1 cellular context compared by ENCODE assay signal in the genomic region with DNA sequence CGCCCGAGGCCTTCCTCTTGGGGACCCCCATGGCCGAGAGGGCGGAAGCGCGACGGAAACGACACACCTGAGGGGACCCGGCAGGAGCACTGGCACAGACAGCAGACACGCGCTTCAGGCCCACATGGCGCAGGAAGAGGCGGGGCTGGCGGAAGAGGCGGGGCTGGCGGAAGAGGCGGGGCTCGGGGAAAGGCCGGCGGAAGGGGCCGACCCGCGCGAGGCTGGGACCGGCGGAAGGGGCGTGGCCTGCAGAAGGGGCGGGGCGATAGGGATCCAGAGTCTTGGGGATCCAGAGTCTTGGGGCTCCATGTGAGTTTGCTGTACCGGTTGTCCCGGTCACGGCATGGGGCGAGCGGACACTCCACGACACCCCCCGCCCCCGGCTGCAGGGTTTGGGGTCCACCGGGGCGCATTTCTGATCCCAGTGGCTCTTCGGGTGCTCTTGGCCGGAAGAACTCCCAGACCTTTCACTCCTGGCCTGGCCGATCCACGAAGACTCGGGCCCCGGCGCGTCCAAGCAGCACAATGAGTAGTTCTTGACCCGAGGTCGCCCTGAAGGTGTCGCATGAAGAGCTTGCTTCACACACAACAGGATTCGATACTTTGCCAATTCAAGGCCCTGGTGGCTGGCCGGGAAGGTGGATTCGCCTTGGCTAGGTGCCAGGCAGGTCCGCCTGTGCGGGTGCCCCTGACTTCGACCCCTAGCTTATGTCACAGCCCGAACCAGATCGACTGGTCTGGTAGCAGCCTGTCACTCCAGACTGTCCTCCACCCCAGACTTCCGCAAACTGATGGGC.
TF ChIP-seq lines count a peak whose summit lies in the region.

A gene with protein sequence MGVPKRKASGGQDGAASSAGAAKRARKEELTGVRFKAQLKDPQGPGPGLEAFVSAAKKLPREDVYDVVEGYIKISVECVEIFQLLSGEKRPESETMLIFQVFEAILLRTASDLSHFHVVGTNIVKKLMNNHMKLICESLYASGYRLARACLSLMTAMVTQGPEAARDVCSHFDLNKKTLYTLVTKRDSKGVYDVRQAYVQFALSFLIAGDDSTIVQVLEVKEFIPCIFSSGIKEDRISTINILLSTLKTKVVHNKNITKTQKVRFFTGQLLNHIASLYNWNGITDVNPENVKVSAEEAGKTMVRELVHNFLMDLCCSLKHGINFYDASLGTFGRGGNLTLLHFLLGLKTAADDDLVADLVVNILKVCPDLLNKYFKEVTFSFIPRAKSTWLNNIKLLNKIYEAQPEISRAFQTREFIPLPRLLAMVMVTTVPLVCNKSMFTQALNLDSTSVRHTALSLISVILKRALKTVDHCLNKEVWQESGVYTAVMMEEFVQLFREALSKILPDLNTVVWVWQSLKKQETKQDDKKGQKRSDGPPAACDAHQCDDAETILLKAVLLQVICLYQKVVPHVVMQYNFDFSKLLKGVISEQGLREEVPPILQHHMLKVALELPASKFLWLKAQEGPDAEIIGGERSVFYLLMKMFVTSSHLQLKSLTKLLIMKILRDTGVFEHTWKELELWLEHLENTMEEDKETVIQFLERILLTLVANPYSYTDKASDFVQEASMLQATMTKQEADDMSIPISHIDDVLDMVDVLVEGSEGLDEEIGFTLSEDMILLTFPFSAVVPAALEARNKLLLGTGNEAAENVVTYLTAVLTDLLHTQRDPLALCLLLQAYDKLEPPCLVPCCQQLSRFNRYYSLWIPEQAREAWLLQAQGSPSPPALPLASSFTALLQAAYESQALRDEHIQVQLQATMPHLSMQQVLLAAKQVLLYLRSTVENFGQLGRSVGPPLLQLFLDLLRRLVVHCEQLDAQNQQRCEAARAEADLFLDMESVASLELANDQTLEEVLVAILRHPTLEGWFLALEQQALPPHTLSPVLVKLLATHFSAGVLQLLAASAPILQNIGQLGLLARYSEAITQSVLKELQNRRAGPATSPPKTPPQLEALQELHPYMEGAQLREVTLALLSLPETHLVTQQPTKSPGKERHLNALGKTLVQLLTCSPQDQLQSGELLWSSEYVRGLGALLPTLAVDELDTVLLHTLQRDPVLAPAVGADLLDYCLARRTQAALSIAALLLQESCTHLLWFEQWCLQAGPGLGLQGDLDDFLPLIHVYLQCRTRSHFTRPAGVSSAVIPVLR (N-terminal part only) (minus strand): TSS at position 133 of the 797 bp plus-strand sequence. CDS start 102 bp downstream, at position 31.

TF ChIP-seq in HepG2, 621 proteins besides CTCF, POLR2A, EP300 and RAD21 (continued from another document and continues in another):
- TF ChIP-seq DZIP1 (CRISPR knock-in tag; IDR thresholded peaks at IDR 0.05): no peak; the same call in 1 of the 2 replicates
- TF ChIP-seq REL (CRISPR knock-in tag; conservative IDR thresholded peaks at IDR 0.05): no peak
- TF ChIP-seq TAF1 (CRISPR knock-in tag; IDR thresholded peaks at IDR 0.05): peak; percentile 76
- TF ChIP-seq NR2F2 (IDR thresholded peaks at IDR 0.05; ENCODE audit: borderline replicate concordance, low read depth): no peak
- TF ChIP-seq NCOA5 (CRISPR knock-in tag; IDR thresholded peaks at IDR 0.05): no peak
- no peak for TF ChIP-seq ZNF7 (CRISPR knock-in tag; IDR thresholded peaks at IDR 0.05)
- peak; percentile 48; the same call in 1 of the 2 replicates for TF ChIP-seq ZNF451 (CRISPR knock-in tag; IDR thresholded peaks at IDR 0.05)
- TF ChIP-seq, protein P1, sequence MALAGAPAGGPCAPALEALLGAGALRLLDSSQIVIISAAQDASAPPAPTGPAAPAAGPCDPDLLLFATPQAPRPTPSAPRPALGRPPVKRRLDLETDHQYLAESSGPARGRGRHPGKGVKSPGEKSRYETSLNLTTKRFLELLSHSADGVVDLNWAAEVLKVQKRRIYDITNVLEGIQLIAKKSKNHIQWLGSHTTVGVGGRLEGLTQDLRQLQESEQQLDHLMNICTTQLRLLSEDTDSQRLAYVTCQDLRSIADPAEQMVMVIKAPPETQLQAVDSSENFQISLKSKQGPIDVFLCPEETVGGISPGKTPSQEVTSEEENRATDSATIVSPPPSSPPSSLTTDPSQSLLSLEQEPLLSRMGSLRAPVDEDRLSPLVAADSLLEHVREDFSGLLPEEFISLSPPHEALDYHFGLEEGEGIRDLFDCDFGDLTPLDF (CRISPR knock-in tag; IDR thresholded peaks at IDR 0.05): no peak
- TF ChIP-seq ZBTB21 (CRISPR knock-in tag; IDR thresholded peaks at IDR 0.05): no peak
- peak; percentile 55 for TF ChIP-seq HOXA3 (CRISPR knock-in tag; IDR thresholded peaks at IDR 0.05)
- no peak for TF ChIP-seq GFI1 (CRISPR knock-in tag; IDR thresholded peaks at IDR 0.05; ENCODE audit: borderline replicate concordance)
- TF ChIP-seq ZFP36L2 (CRISPR knock-in tag; IDR thresholded peaks at IDR 0.05): no peak
- no peak for TF ChIP-seq ZNF558 (CRISPR knock-in tag; IDR thresholded peaks at IDR 0.05; ENCODE audit: borderline replicate concordance)
- TF ChIP-seq, protein P2, sequence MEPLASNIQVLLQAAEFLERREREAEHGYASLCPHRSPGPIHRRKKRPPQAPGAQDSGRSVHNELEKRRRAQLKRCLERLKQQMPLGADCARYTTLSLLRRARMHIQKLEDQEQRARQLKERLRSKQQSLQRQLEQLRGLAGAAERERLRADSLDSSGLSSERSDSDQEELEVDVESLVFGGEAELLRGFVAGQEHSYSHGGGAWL (CRISPR knock-in tag; IDR thresholded peaks at IDR 0.05): peak; percentile 94; the same call in 1 of the 2 replicates
- TF ChIP-seq, protein P3, sequence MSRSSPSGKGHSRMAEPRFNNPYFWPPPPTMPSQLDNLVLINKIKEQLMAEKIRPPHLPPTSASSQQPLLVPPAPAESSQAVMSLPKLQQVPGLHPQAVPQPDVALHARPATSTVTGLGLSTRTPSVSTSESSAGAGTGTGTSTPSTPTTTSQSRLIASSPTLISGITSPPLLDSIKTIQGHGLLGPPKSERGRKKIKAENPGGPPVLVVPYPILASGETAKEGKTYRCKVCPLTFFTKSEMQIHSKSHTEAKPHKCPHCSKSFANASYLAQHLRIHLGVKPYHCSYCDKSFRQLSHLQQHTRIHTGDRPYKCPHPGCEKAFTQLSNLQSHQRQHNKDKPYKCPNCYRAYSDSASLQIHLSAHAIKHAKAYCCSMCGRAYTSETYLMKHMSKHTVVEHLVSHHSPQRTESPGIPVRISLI (CRISPR knock-in tag; IDR thresholded peaks at IDR 0.05; ENCODE audit: borderline replicate concordance): no peak
- TF ChIP-seq SKI (IDR thresholded peaks at IDR 0.05; ENCODE audit: partially characterized antibody): peak; percentile 86
- TF ChIP-seq SALL1 (CRISPR knock-in tag; IDR thresholded peaks at IDR 0.05): peak; percentile 76
- TF ChIP-seq ZBTB8A (CRISPR knock-in tag; IDR thresholded peaks at IDR 0.05; ENCODE audit: borderline replicate concordance, low read depth): no peak
- TF ChIP-seq ZEB1 (IDR thresholded peaks at IDR 0.05; ENCODE audit: insufficient replicate concordance, low read depth): peak; percentile 64
- no peak for TF ChIP-seq CCAR2 (optimal IDR thresholded peaks at IDR 0.05; ENCODE audit: low read depth, low read length)
- TF ChIP-seq, protein P4, sequence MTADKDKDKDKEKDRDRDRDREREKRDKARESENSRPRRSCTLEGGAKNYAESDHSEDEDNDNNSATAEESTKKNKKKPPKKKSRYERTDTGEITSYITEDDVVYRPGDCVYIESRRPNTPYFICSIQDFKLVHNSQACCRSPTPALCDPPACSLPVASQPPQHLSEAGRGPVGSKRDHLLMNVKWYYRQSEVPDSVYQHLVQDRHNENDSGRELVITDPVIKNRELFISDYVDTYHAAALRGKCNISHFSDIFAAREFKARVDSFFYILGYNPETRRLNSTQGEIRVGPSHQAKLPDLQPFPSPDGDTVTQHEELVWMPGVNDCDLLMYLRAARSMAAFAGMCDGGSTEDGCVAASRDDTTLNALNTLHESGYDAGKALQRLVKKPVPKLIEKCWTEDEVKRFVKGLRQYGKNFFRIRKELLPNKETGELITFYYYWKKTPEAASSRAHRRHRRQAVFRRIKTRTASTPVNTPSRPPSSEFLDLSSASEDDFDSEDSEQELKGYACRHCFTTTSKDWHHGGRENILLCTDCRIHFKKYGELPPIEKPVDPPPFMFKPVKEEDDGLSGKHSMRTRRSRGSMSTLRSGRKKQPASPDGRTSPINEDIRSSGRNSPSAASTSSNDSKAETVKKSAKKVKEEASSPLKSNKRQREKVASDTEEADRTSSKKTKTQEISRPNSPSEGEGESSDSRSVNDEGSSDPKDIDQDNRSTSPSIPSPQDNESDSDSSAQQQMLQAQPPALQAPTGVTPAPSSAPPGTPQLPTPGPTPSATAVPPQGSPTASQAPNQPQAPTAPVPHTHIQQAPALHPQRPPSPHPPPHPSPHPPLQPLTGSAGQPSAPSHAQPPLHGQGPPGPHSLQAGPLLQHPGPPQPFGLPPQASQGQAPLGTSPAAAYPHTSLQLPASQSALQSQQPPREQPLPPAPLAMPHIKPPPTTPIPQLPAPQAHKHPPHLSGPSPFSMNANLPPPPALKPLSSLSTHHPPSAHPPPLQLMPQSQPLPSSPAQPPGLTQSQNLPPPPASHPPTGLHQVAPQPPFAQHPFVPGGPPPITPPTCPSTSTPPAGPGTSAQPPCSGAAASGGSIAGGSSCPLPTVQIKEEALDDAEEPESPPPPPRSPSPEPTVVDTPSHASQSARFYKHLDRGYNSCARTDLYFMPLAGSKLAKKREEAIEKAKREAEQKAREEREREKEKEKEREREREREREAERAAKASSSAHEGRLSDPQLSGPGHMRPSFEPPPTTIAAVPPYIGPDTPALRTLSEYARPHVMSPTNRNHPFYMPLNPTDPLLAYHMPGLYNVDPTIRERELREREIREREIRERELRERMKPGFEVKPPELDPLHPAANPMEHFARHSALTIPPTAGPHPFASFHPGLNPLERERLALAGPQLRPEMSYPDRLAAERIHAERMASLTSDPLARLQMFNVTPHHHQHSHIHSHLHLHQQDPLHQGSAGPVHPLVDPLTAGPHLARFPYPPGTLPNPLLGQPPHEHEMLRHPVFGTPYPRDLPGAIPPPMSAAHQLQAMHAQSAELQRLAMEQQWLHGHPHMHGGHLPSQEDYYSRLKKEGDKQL (CRISPR knock-in tag; IDR thresholded peaks at IDR 0.05; ENCODE audit: low read depth): no peak
- TF ChIP-seq ZNF446 (CRISPR knock-in tag; IDR thresholded peaks at IDR 0.05): no peak
- TF ChIP-seq, protein P5, sequence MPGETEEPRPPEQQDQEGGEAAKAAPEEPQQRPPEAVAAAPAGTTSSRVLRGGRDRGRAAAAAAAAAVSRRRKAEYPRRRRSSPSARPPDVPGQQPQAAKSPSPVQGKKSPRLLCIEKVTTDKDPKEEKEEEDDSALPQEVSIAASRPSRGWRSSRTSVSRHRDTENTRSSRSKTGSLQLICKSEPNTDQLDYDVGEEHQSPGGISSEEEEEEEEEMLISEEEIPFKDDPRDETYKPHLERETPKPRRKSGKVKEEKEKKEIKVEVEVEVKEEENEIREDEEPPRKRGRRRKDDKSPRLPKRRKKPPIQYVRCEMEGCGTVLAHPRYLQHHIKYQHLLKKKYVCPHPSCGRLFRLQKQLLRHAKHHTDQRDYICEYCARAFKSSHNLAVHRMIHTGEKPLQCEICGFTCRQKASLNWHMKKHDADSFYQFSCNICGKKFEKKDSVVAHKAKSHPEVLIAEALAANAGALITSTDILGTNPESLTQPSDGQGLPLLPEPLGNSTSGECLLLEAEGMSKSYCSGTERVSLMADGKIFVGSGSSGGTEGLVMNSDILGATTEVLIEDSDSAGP (CRISPR knock-in tag; IDR thresholded peaks at IDR 0.05; ENCODE audit: borderline replicate concordance): peak; percentile 76; the same call in 1 of the 2 replicates
- peak; percentile 63 for TF ChIP-seq YEATS4 (CRISPR knock-in tag; IDR thresholded peaks at IDR 0.05; ENCODE audit: borderline replicate concordance)
- peak; percentile 26; the same call in 1 of the 2 replicates for TF ChIP-seq NR2F6 (IDR thresholded peaks at IDR 0.05)
- TF ChIP-seq NR2F6 (CRISPR knock-in tag; IDR thresholded peaks at IDR 0.05): peak; percentile 60
- no peak for TF ChIP-seq SNAPC2 (CRISPR knock-in tag; IDR thresholded peaks at IDR 0.05)
- peak; percentile 62 for TF ChIP-seq SPEN (CRISPR knock-in tag; IDR thresholded peaks at IDR 0.05; ENCODE audit: low read depth)
- no peak for TF ChIP-seq ZSCAN9 (CRISPR knock-in tag; IDR thresholded peaks at IDR 0.05; ENCODE audit: borderline replicate concordance)
- no peak for TF ChIP-seq ZNF282 (IDR thresholded peaks at IDR 0.05; ENCODE audit: partially characterized antibody)
- 0 out of 2 replicates have a peak, but pooled peaks have one; percentile 52 for TF ChIP-seq FOXJ3 (CRISPR knock-in tag; IDR thresholded peaks at IDR 0.05; ENCODE audit: borderline replicate concordance)
- TF ChIP-seq RBFOX2 (IDR thresholded peaks at IDR 0.05; ENCODE audit: low read depth, low read length): peak; percentile 95
- 0 out of 2 replicates have a peak, but pooled peaks have one; percentile 83 for TF ChIP-seq NFIB (CRISPR knock-in tag; IDR thresholded peaks at IDR 0.05; ENCODE audit: borderline replicate concordance)
- no peak for TF ChIP-seq ZNF740 (CRISPR knock-in tag; IDR thresholded peaks at IDR 0.05)
- TF ChIP-seq, protein P6, sequence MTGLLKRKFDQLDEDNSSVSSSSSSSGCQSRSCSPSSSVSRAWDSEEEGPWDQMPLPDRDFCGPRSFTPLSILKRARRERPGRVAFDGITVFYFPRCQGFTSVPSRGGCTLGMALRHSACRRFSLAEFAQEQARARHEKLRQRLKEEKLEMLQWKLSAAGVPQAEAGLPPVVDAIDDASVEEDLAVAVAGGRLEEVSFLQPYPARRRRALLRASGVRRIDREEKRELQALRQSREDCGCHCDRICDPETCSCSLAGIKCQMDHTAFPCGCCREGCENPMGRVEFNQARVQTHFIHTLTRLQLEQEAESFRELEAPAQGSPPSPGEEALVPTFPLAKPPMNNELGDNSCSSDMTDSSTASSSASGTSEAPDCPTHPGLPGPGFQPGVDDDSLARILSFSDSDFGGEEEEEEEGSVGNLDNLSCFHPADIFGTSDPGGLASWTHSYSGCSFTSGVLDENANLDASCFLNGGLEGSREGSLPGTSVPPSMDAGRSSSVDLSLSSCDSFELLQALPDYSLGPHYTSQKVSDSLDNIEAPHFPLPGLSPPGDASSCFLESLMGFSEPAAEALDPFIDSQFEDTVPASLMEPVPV (CRISPR knock-in tag; IDR thresholded peaks at IDR 0.05): peak; percentile 54; the same call in 1 of the 2 replicates
